Comparison of ENCODE assay signal across 18 cellular contexts in the genomic region with DNA sequence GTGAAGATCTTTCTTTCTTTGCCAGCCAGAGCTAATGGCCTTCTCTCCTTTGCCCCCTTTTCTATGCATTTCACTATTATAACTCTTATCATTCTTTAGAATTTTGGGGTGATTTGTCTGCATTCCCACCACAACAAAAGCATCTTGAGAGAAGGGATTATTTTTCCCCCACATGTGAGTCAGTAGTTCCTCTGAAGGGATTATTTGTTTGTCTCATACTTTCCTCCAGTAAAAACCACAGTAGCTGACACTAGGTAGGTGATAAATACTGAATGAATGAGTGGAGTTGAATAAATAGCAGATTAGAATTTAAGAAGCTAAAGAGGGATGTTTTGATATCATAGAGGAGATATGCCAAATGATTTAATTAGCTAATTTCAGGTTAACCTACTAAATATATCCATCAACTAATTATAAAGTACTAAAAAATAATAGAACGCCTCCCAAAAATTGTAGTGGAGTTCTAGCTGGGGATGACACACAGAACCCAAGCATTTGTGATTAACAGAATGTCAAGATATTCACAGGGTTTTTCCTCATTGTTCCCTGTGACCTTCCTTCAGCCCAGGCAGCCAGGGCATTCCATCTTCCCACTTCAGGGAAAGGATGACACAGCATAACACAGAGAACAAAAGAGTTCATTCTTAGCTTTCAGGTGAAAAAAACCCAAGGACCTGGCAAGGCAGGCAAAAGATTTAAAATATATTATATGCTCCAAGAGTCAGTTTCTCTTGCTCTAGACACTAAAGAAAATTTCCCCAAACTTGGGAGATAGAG. TPM values are rescaled to one million over a fixed set of nuclear protein-coding genes. Genes with fewer than 3 reads are reported as not detected.
DNase-seq lines count a peak whose midpoint lies in the region; ATAC-seq lines count a peak whose summit lies in the region.
"Had no signal": no experiment of that assay in that cellular context is flagged by ENCODE, and none has a peak within 500 bp of the region (broad histone marks: within the 10 kb centered on the region; RNA-seq: fewer than 3 reads in every experiment).

No MANE protein-coding gene starts in this region.

- ATAC-seq in GM21360 (IDR thresholded peaks at IDR 0.05; ENCODE audit: unreplicated experiment): no peak
- no peak for ATAC-seq in GM21367 (IDR thresholded peaks at IDR 0.05; ENCODE audit: unreplicated experiment)
- ATAC-seq in GM19328 (IDR thresholded peaks at IDR 0.05; ENCODE audit: unreplicated experiment): no peak
- ATAC-seq: activated T-cell treated with anti-CD3 and anti-CD28 coated beads, Interleukin-2, amount 50 U/mL, for 4 hours had no signal

- H3K27ac Mint-ChIP-seq in activated T-helper 2 cell treated with anti-CD3 and anti-CD28 coated beads, Interferon-gamma antibody, Interleukin-2, Interleukin-4, amounts not matched to agents 10 μg/mL and 5 μg/mL and 100 μg/mL, durations not matched to agents 14 hours and 24 hours and 36 hours: peak overlapping the region; percentile 80
- H3K27ac Mint-ChIP-seq: brain had no signal

- peak overlapping the region; percentile 19; the same call in 1 of the 2 replicates for H3K27ac ChIP-seq in ACC112 (ENCODE audit: low read depth, low read length)
- peak overlapping the region; percentile 54 for H3K27ac ChIP-seq in GM23248
- H3K27ac ChIP-seq: HL-60, RWPE1, VCaP had no signal

- in situ Hi-C loops in GM23248 (cut with MboI): no loop called here

- H3K9me3 ChIP-seq in GM23248 (ENCODE audit: low read depth): no peaks in the 10 kb centered on the region

- H3K27me3 ChIP-seq in ACC112 (ENCODE audit: insufficient read depth, low read length) (no peaks in the 10 kb centered on the region), GM23248 (replicated peaks; ENCODE audit: insufficient read depth) (no peaks in the 10 kb centered on the region)

- peak overlapping the region; percentile 5 for H3K4me3 Mint-ChIP-seq in activated T-helper 2 cell treated with anti-CD3 and anti-CD28 coated beads, Interferon-gamma antibody, Interleukin-2, Interleukin-4, amounts not matched to agents 10 μg/mL and 5 μg/mL and 100 μg/mL, durations not matched to agents 14 hours and 24 hours and 36 hours (ENCODE audit: low read depth)
- H3K4me3 Mint-ChIP-seq: activated T-cell treated with anti-CD3 and anti-CD28 coated beads, Interleukin-2, amount 50 U/mL, for 4 hours; CD14-positive monocyte had no signal

- H3K79me2 ChIP-seq in ACC112 (ENCODE audit: control insufficient read depth, insufficient read depth, low read length, unreplicated experiment): no peaks in the 10 kb centered on the region
- H3K79me2 ChIP-seq in GM23248 (ENCODE audit: insufficient read depth): no peaks in the 10 kb centered on the region

- H2AFZ ChIP-seq in ACC112 (ENCODE audit: low read length, unreplicated experiment) (no peak overlapping the region), GM23248 (no peak overlapping the region)

- peaks cover 29% of the 10 kb centered on the region; the same call in 1 of the 2 replicates for H3F3A ChIP-seq in GM23248 (ENCODE audit: insufficient read depth)

- DNase-seq in GM23248 (peak; percentile 73), kidney glomerular epithelial cell (lab: John Stamatoyannopoulos, UW) (peak; percentile 66), NCI-H2171 (lab: John Stamatoyannopoulos, UW) (no peak)
- DNase-seq in activated T-helper 2 cell treated with anti-CD3 and anti-CD28 coated beads, Interferon-gamma antibody, Interleukin-2, Interleukin-4, amounts not matched to agents 10 μg/mL and 5 μg/mL and 100 μg/mL, durations not matched to agents 14 hours and 24 hours and 36 hours (ENCODE audit: low spot score): no peak
- DNase-seq: activated T-cell treated with anti-CD3 and anti-CD28 coated beads, Interleukin-2, amount 50 U/mL, for 4 hours; hypothalamus; midbrain; stimulated activated CD4-positive, alpha-beta T cell treated with anti-CD3 and anti-CD28 coated beads, Interleukin-4, amount 100 ng/mL, for 4 hours; stimulated activated naive CD4-positive, alpha-beta T cell treated with Interleukin-2 at 50 U/mL for 16 hours had no signal

- H3K4me3 ChIP-seq in ACC112 (ENCODE audit: low read depth, low read length): no peak overlapping the region
- H3K4me3 ChIP-seq in GM23248: no peak overlapping the region

- no peaks in the 10 kb centered on the region for H4K20me1 ChIP-seq in GM23248 (ENCODE audit: insufficient read depth)

- H3K27me3 Mint-ChIP-seq in activated T-helper 2 cell treated with anti-CD3 and anti-CD28 coated beads, Interferon-gamma antibody, Interleukin-2, Interleukin-4, amounts not matched to agents 10 μg/mL and 5 μg/mL and 100 μg/mL, durations not matched to agents 14 hours and 24 hours and 36 hours (ENCODE audit: low read depth): peaks cover 23% of the 10 kb centered on the region

- peaks cover 2% of the 10 kb centered on the region for H3K36me3 Mint-ChIP-seq in activated T-helper 2 cell treated with anti-CD3 and anti-CD28 coated beads, Interferon-gamma antibody, Interleukin-2, Interleukin-4, amounts not matched to agents 10 μg/mL and 5 μg/mL and 100 μg/mL, durations not matched to agents 14 hours and 24 hours and 36 hours (ENCODE audit: low read depth)
- H3K36me3 Mint-ChIP-seq: brain had no signal

- WGBS in GM23248 (ENCODE audit: low coverage in 1 of 2, low lambda C conversion rate in 2 of 2, missing lambda C conversion rate in 2 of 2), 2 experiments: 48 to 57% methylated on average over 1 of the region's 1 CpG

- H3K4me1 ChIP-seq in ACC112 (ENCODE audit: control insufficient read depth, insufficient read depth, low read length, unreplicated experiment) (peaks cover 27% of the 10 kb centered on the region), GM23248 (ENCODE audit: insufficient read depth) (peaks cover 30% of the 10 kb centered on the region)

- H3K4me2 ChIP-seq in GM23248 (ENCODE audit: unreplicated experiment): peak overlapping the region; percentile 44

- H3K36me3 ChIP-seq in ACC112 (ENCODE audit: insufficient read depth, low read length): no peaks in the 10 kb centered on the region
- H3K36me3 ChIP-seq in GM23248 (ENCODE audit: low read depth): no peaks in the 10 kb centered on the region

- intact Hi-C loops in activated T-helper 2 cell treated with anti-CD3 and anti-CD28 coated beads, Interferon-gamma antibody, Interleukin-2, Interleukin-4, amounts not matched to agents 10 μg/mL and 5 μg/mL and 100 μg/mL, durations not matched to agents 14 hours and 24 hours and 36 hours (cut with micrococcal nuclease): loop anchor here (1.0 to 5.0 kb wide), 2 partner anchors 119 to 277 kb away; no protein-coding TSS in a partner anchor

- peaks cover 36% of the 10 kb centered on the region for H3K4me1 Mint-ChIP-seq in activated T-helper 2 cell treated with anti-CD3 and anti-CD28 coated beads, Interferon-gamma antibody, Interleukin-2, Interleukin-4, amounts not matched to agents 10 μg/mL and 5 μg/mL and 100 μg/mL, durations not matched to agents 14 hours and 24 hours and 36 hours (ENCODE audit: low read depth)

- H3K9me2 ChIP-seq in GM23248 (ENCODE audit: insufficient read depth): no peaks in the 10 kb centered on the region

- no peaks in the 10 kb centered on the region for H3K9me3 Mint-ChIP-seq in activated T-helper 2 cell treated with anti-CD3 and anti-CD28 coated beads, Interferon-gamma antibody, Interleukin-2, Interleukin-4, amounts not matched to agents 10 μg/mL and 5 μg/mL and 100 μg/mL, durations not matched to agents 14 hours and 24 hours and 36 hours
- H3K9me3 Mint-ChIP-seq: activated T-cell treated with anti-CD3 and anti-CD28 coated beads, Interleukin-2, amount 50 U/mL, for 4 hours; brain had no signal

- H3K9ac ChIP-seq in GM23248: peak overlapping the region; percentile 21; the same call in 1 of the 2 replicates

RNA-seq across cellular contexts. Expression of a gene that starts 3.5 kb away (rescaled TPM):
- total RNA-seq in GM23248 (2014; rRNA removed; shearing (Covaris generic)): 13.5 and 19.3 TPM in 2 replicates
- polyA plus RNA-seq in GM23248 (2016; fragmentation: Nextera tagmentation; extraction: Ambion mirVana): 5.5 and 6.7 TPM in 2 replicates
- total RNA-seq in activated T-helper 2 cell treated with anti-CD3 and anti-CD28 coated beads, Interferon-gamma antibody, Interleukin-2, Interleukin-4, amounts not matched to agents 10 μg/mL and 5 μg/mL and 100 μg/mL, durations not matched to agents 14 hours and 24 hours and 36 hours: 36.4 and 39.7 TPM in 2 replicates

RNA-seq across cellular contexts. Expression of a gene that starts 52.2 kb away (rescaled TPM):
- 79.3 and 100 TPM in 2 replicates for total RNA-seq in GM23248 (2014; rRNA removed; shearing (Covaris generic))
- polyA plus RNA-seq in GM23248 (2016; fragmentation: Nextera tagmentation; extraction: Ambion mirVana): 361 and 364 TPM in 2 replicates
- total RNA-seq in activated T-helper 2 cell treated with anti-CD3 and anti-CD28 coated beads, Interferon-gamma antibody, Interleukin-2, Interleukin-4, amounts not matched to agents 10 μg/mL and 5 μg/mL and 100 μg/mL, durations not matched to agents 14 hours and 24 hours and 36 hours: 120 TPM in 2 replicates

Comparison
In these comparisons a context has a peak if more than half of its experiments do, and no peak if none do; other contexts are left out.
1. DNase-seq: peak in GM23248 (single experiment) and kidney glomerular epithelial cell (single experiment); none in activated T-helper 2 cell treated with anti-CD3 and anti-CD28 coated beads, Interferon-gamma antibody, Interleukin-2, Interleukin-4, amounts not matched to agents 10 μg/mL and 5 μg/mL and 100 μg/mL, durations not matched to agents 14 hours and 24 hours and 36 hours (single experiment) and NCI-H2171 (single experiment).